10 cellular contexts compared by ENCODE assay signal in genomic region chr11:45663486-45664375, GRCh38. TPM values are rescaled to one million over a fixed set of nuclear protein-coding genes. Genes with fewer than 3 reads are reported as not detected.
DNase-seq lines count a peak whose midpoint lies in the region; ATAC-seq, FAIRE-seq and TF ChIP-seq lines count a peak whose summit lies in the region.
"Had no signal": no experiment of that assay in that cellular context is flagged by ENCODE, and none has a peak within 500 bp of the region (broad histone marks: within the 10 kb centered on the region; RNA-seq: fewer than 3 reads in every experiment).

No MANE protein-coding gene starts in this region.

- FAIRE-seq in urothelium cell line (lab: Jason Lieb, UNC) = no peak
- FAIRE-seq: D721Med had no signal

- DNase-seq in cardiac muscle cell (ENCODE audit: low read depth in 1 of 2, low spot score in 1 of 2) (no peak), Right ventricle myocardium superior (no peak), astrocyte of the spinal cord (ENCODE audit: low read depth, low spot score) (peak; percentile 18), lower lobe of right lung (no peak), urothelium cell line (ENCODE audit: low spot score) (peak; percentile 29), retina (no peak), NCI-H1436 treated with DMSO at 0.1 percent for 48 hours (lab: John Stamatoyannopoulos, UW) (no peak), SHP77 treated with DMSO at 0.1 percent for 48 hours (lab: John Stamatoyannopoulos, UW) (no peak)
- DNase-seq: cerebellar nuclear complex had no signal

- in situ Hi-C loops in astrocyte of the spinal cord (cut with HindIII; ENCODE audit: low sequenced_read_pairs) = loop anchor here (25.0 kb wide), 1 partner anchor 276 kb away; no protein-coding TSS in a partner anchor

- H3K9me3 ChIP-seq in cardiac muscle cell (ENCODE audit: low read depth) = no peaks in the 10 kb centered on the region
- H3K9me3 ChIP-seq in lower lobe of right lung = no peaks in the 10 kb centered on the region

- H3K4me3 ChIP-seq in cardiac muscle cell (peak overlapping the region; percentile 78), astrocyte of the spinal cord (ENCODE audit: low read depth, low read length) (peak overlapping the region; percentile 45), lower lobe of right lung (peak overlapping the region; percentile 65)

- ATAC-seq in Right ventricle myocardium superior (ENCODE audit: poor library complexity) = no peak
- ATAC-seq in lower lobe of right lung = no peak

- H3K27me3 ChIP-seq in cardiac muscle cell = peaks cover 73% of the 10 kb centered on the region
- peaks cover 56% of the 10 kb centered on the region for H3K27me3 ChIP-seq in lower lobe of right lung (ENCODE audit: low read depth)

- TF ChIP-seq CTCF in cardiac muscle cell (IDR thresholded peaks at IDR 0.05; ENCODE audit: low read depth, low read length) (no peak), astrocyte of the spinal cord (IDR thresholded peaks at IDR 0.05; ENCODE audit: low read depth, low read length) (no peak), lower lobe of right lung (IDR thresholded peaks at IDR 0.05) (no peak)

- H3K36me3 ChIP-seq in cardiac muscle cell (no peaks in the 10 kb centered on the region), lower lobe of right lung (no peaks in the 10 kb centered on the region)

- H3K4me1 ChIP-seq in cardiac muscle cell (ENCODE audit: low read depth) (peaks cover 13% of the 10 kb centered on the region), lower lobe of right lung (peaks cover 22% of the 10 kb centered on the region)

- no peak overlapping the region for H3K27ac ChIP-seq in cardiac muscle cell
- no peak overlapping the region for H3K27ac ChIP-seq in lower lobe of right lung

- intact Hi-C loops in Right ventricle myocardium superior (cut with DNase I) (no loop called here), lower lobe of right lung (cut with DNase I) (no loop called here)

RNA-seq across cellular contexts. Expression of gene CHST1, which starts 1.7 kb away (rescaled TPM):
- total RNA-seq in cardiac muscle cell (3.1 and 4.3 TPM in 2 replicates), Right ventricle myocardium superior (3.1 TPM), lower lobe of right lung (4.6 TPM)
- 2.5 and 3.3 TPM in 2 replicates for polyA plus RNA-seq in cardiac muscle cell

Comparison
In these comparisons a context has a peak if more than half of its experiments do, and no peak if none do; other contexts are left out.
1. DNase-seq: peak in astrocyte of the spinal cord (single experiment) and urothelium cell line (single experiment); none in cardiac muscle cell (0 of 2), Right ventricle myocardium superior (single experiment), lower lobe of right lung (single experiment), retina (single experiment), NCI-H1436 treated with DMSO at 0.1 percent for 48 hours (single experiment) and SHP77 treated with DMSO at 0.1 percent for 48 hours (single experiment).
2. Peak in every context shown above with its lines, with median percentiles within 50 percentile points of each other: H3K4me3 ChIP-seq.